ENCODE assay signal across 30 cellular contexts in genomic region chr6:143112837-143113236, GRCh38.
"Had no signal": no experiment of that assay in that cellular context is flagged by ENCODE, and none has a peak within 500 bp of the region (broad histone marks: within the 10 kb centered on the region; RNA-seq: fewer than 3 reads in every experiment).

No MANE protein-coding gene starts in this region.

- H3K4me2 ChIP-seq: SK-N-SH had no signal

- H3K9ac ChIP-seq: SK-N-SH had no signal

- FAIRE-seq: bronchial epithelial cell, TTC549 had no signal

- H3K36me3 ChIP-seq: MG63, Peyer's patch, SJSA1 had no signal

- DNase-seq: activated CD4-positive, alpha-beta memory T cell treated with anti-CD3 and anti-CD28 coated beads, Interleukin-2, amount 10 ng/mL, durations not matched to agents 7 days and 5 days; activated CD4-positive, alpha-beta T cell treated with anti-CD3 and anti-CD28 coated beads for 4 hours; activated CD8-positive, alpha-beta memory T cell treated with anti-CD3 and anti-CD28 coated beads for 24 hours; activated gamma-delta T cell; activated naive CD4-positive, alpha-beta T cell treated with anti-CD3 and anti-CD28 coated beads for 36 hours; activated naive CD8-positive, alpha-beta T cell treated with anti-CD3 and anti-CD28 coated beads, Interleukin-2, amount 50 U/mL, for 24 hours; activated T-cell treated with anti-CD3 and anti-CD28 coated beads, Interleukin-2, amount 50 U/mL, for 1 hour; activated T-cell treated with anti-CD3 and anti-CD28 coated beads, Interleukin-2, amount 50 U/mL, for 72 hours; anterior cingulate cortex; caudate nucleus; cerebellar nuclear complex; Kasumi-1; KG1; MG63; MV-4-11; NCI-H1092; NCI-H1436 treated with DMSO at 0.1 percent for 48 hours; NCI-H1694 treated with DMSO at 0.1 percent for 48 hours; NCI-H2029; NCI-H345; NCI-H524 treated with DMSO at 0.1 percent for 48 hours; PC-3; Peyer's patch; RPMI8226; SHP77 treated with DMSO at 0.1 percent for 48 hours; SK-N-SH had no signal

- H3K27ac ChIP-seq: Peyer's patch, SJSA1 had no signal

- H3K27me3 ChIP-seq: MG63, Peyer's patch, SJSA1 had no signal

- H3K9me3 ChIP-seq: MG63, Peyer's patch, SJSA1, SK-N-SH had no signal

- H3K4me3 ChIP-seq: MG63, Peyer's patch, SJSA1 had no signal

- H3K4me1 ChIP-seq: Peyer's patch, SJSA1 had no signal

- ATAC-seq: activated naive CD8-positive, alpha-beta T cell treated with anti-CD3 and anti-CD28 coated beads, Interleukin-2, amount 50 U/mL, for 24 hours; PC-3; WTC11 had no signal
